3 cellular contexts compared by ENCODE assay signal in the genomic region with DNA sequence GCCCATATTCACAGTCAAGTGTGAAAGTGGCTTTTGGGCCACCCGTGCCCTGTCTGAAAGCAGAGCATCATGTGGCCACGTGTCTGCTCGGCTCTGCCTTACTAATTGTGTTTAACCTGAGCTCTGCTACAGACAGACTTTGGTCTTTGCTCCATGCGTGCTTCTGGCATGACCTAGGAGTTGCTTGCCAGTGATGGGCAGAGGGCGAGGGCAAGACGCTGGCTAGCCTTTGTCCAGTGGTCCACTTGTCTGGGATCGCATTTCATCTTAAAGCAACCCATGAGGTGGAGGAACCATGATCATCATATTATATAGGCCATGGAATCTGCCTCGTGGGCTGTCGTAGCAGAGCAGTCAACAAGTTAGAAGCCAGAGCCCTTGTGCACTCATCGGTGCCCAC.
"Had no signal": no experiment of that assay in that cellular context is flagged by ENCODE, and none has a peak within 500 bp of the region (broad histone marks: within the 10 kb centered on the region; RNA-seq: fewer than 3 reads in every experiment).

No MANE protein-coding gene starts in this region.

- H3K4me3 ChIP-seq: GM12878 had no signal

- DNase-seq: GDM1, GF-D8 had no signal

- ATAC-seq: GM12878 had no signal
